ENCODE assay signal across 15 cellular contexts in the genomic region with DNA sequence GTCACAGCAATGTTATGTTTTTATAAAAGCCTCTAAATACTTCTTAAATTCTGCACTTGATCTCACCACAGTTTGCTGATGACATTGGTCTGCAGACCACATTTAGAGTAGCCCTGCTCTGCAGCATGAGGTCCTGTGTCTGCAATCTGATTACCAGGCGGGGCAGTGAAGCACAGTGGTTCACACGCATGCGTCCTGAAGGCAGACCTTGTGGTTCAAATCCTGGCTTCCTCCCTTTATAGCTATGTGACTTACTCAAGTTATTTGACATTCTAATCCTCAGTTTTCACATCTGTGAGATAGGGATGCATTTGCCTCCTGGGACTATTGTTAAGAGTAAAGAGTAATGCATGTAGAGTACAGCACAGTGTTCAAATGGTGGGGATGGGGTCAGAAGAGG. TPM values are rescaled to one million over a fixed set of nuclear protein-coding genes. Genes with fewer than 3 reads are reported as not detected.
DNase-seq lines count a peak whose midpoint lies in the region; ATAC-seq and TF ChIP-seq lines count a peak whose summit lies in the region.
"Had no signal": no experiment of that assay in that cellular context is flagged by ENCODE, and none has a peak within 500 bp of the region (broad histone marks: within the 10 kb centered on the region; RNA-seq: fewer than 3 reads in every experiment).

No MANE protein-coding gene starts in this region.

- H3K79me2 ChIP-seq in mammary epithelial cell (ENCODE audit: insufficient read depth, low read length): no peaks in the 10 kb centered on the region

- in situ Hi-C loops in mammary epithelial cell (cut with MboI; ENCODE audit: low sequenced_read_pairs in 2 of 2): loop anchor here in 1 of 2 donors (10.0 kb wide), 1 partner anchor 48 kb away; a partner anchor contains a TSS

- peaks cover 11% of the 10 kb centered on the region for H3K4me1 ChIP-seq in mammary epithelial cell (ENCODE audit: insufficient read depth, low read length)
- H3K4me1 ChIP-seq in breast epithelium: no peaks in the 10 kb centered on the region
- H3K4me1 ChIP-seq in adipocyte (ENCODE audit: control insufficient read depth, insufficient read depth, low read length): peaks cover 30% of the 10 kb centered on the region
- H3K4me1 ChIP-seq in mesenchymal stem cell (ENCODE audit: control insufficient read depth, insufficient read depth, low read depth, low read length): peaks cover 6% of the 10 kb centered on the region
- peaks cover 0 to 30% (median 24%) of the 10 kb centered on the region in 5 donors for H3K4me1 ChIP-seq in subcutaneous abdominal adipose tissue (ENCODE audit: control insufficient read depth in 5 of 5, insufficient read depth in 5 of 5, low read length in 5 of 5)
- no peaks in the 10 kb centered on the region for H3K4me1 ChIP-seq in ascending aorta

- DNase-seq in mammary epithelial cell (no peak), breast epithelium (ENCODE audit: low spot score in 2 of 2) (no peak), adipocyte (ENCODE audit: low read depth) (no peak), mesenchymal stem cell (no peak), natural killer cell (no peak), ascending aorta (ENCODE audit: low spot score in 2 of 2) (no peak), RPMI8226 (no peak)
- DNase-seq: 8988T; CD8-positive, alpha-beta T cell; DMS 273 treated with DMSO at 0.1 percent for 48 hours; GDM1; H7 had no signal

- H3K18ac ChIP-seq in mesenchymal stem cell (ENCODE audit: low read depth in 1 of 2, low read length in 2 of 2): no peak overlapping the region

- H3K36me3 Mint-ChIP-seq in natural killer cell: no peaks in the 10 kb centered on the region
- H3K36me3 Mint-ChIP-seq: CD8-positive, alpha-beta T cell had no signal

- H2AFZ ChIP-seq in mammary epithelial cell (ENCODE audit: low read depth, low read length) (no peak overlapping the region), mesenchymal stem cell (ENCODE audit: low read depth, low read length) (no peak overlapping the region)

- no peaks in the 10 kb centered on the region for H4K20me1 ChIP-seq in mammary epithelial cell (ENCODE audit: insufficient read depth, low read length)
- H4K20me1 ChIP-seq: BLaER1 treated with 17β-estradiol and CSF1 and Interleukin-3, amounts not matched to agents 10 nM and 100 nM had no signal

- no peak overlapping the region for H3K23ac ChIP-seq in mesenchymal stem cell (ENCODE audit: low read length in 2 of 2)

- H2BK120ac ChIP-seq in mesenchymal stem cell (ENCODE audit: low read depth, low read length): no peak overlapping the region

- peak overlapping the region; percentile 68 for H3K27ac ChIP-seq in mammary epithelial cell (ENCODE audit: insufficient read depth, low read depth, low read length)
- H3K27ac ChIP-seq in breast epithelium: no peak overlapping the region
- H3K27ac ChIP-seq in mesenchymal stem cell (ENCODE audit: low read length, poor library complexity, severe bottlenecking): no peak overlapping the region
- peak overlapping the region; percentile 54 for H3K27ac ChIP-seq in subcutaneous abdominal adipose tissue (ENCODE audit: low read depth, low read length)
- no peak overlapping the region for H3K27ac ChIP-seq in ascending aorta
- H3K27ac ChIP-seq: BLaER1 treated with 17β-estradiol and CSF1 and Interleukin-3, amounts not matched to agents 10 nM and 100 nM had no signal

- no peak for TF ChIP-seq CTCF in mammary epithelial cell (conservative IDR thresholded peaks at IDR 0.05 in 1 of 2, IDR thresholded peaks at IDR 0.05 in 1 of 2; ENCODE audit: extremely low read depth in 1 of 2, insufficient read depth in 1 of 2, low read depth in 1 of 2, low read length in 2 of 2)
- TF ChIP-seq CTCF in breast epithelium (IDR thresholded peaks at IDR 0.05): no peak
- TF ChIP-seq CTCF in natural killer cell (IDR thresholded peaks at IDR 0.05): no peak
- TF ChIP-seq CTCF in ascending aorta (IDR thresholded peaks at IDR 0.05): no peak

- no peak overlapping the region for H3K4ac ChIP-seq in mesenchymal stem cell (ENCODE audit: low read depth in 1 of 2, low read length in 2 of 2)

- no peak overlapping the region for H2AK5ac ChIP-seq in mesenchymal stem cell (ENCODE audit: low read length, severe bottlenecking)

- dilution Hi-C loops in mammary epithelial cell (cut with HindIII; ENCODE audit: low sequenced_read_pairs): no loop called here

- CTCF ChIA-PET in mammary epithelial cell (lab: Charles Lee; ENCODE audit: low non-redundant PET): no interaction called here

- no peak overlapping the region for H2BK12ac ChIP-seq in mesenchymal stem cell (ENCODE audit: low read length in 2 of 2)

- H2BK15ac ChIP-seq in mesenchymal stem cell (ENCODE audit: low read depth, poor library complexity, severe bottlenecking): no peak overlapping the region

- H3K27me3 Mint-ChIP-seq in natural killer cell (ENCODE audit: low read depth in 2 of 2): no peaks in the 10 kb centered on the region
- H3K27me3 Mint-ChIP-seq: B cell had no signal

- 96% methylated on average over 3 of the region's 3 CpGs for WGBS in mammary epithelial cell (ENCODE audit: low coverage, missing lambda C conversion rate)
- WGBS in mesenchymal stem cell: 94% methylated on average over 3 of the region's 3 CpGs

- H3K4me2 ChIP-seq in mammary epithelial cell (ENCODE audit: insufficient read depth, low read depth, low read length) (no peak overlapping the region), mesenchymal stem cell (ENCODE audit: low read length, poor library complexity, severe bottlenecking) (no peak overlapping the region)

- no peaks in the 10 kb centered on the region for H3K9me3 Mint-ChIP-seq in natural killer cell
- H3K9me3 Mint-ChIP-seq: CD8-positive, alpha-beta T cell had no signal

- no peaks in the 10 kb centered on the region for H3K27me3 ChIP-seq in mammary epithelial cell (ENCODE audit: insufficient read depth, low read length)
- H3K27me3 ChIP-seq in breast epithelium: no peaks in the 10 kb centered on the region
- no peaks in the 10 kb centered on the region for H3K27me3 ChIP-seq in adipocyte (replicated peaks; ENCODE audit: control insufficient read depth, insufficient read depth, low read length)
- no peaks in the 10 kb centered on the region for H3K27me3 ChIP-seq in mesenchymal stem cell (ENCODE audit: control insufficient read depth in 1 of 2, insufficient read depth in 1 of 2, low read length in 2 of 2)
- H3K27me3 ChIP-seq in subcutaneous abdominal adipose tissue (ENCODE audit: control insufficient read depth in 5 of 5, insufficient read depth in 4 of 5, low read length in 5 of 5): no peaks in the 10 kb centered on the region
- no peaks in the 10 kb centered on the region for H3K27me3 ChIP-seq in ascending aorta
- H3K27me3 ChIP-seq: BLaER1 treated with 17β-estradiol and CSF1 and Interleukin-3, amounts not matched to agents 10 nM and 100 nM had no signal

- no peak overlapping the region for H3K4me3 Mint-ChIP-seq in natural killer cell
- H3K4me3 Mint-ChIP-seq: B cell; CD8-positive, alpha-beta T cell had no signal

- no peak overlapping the region for H3K14ac ChIP-seq in mesenchymal stem cell (ENCODE audit: low read length in 2 of 2)

- no peak overlapping the region for H3K9ac ChIP-seq in mammary epithelial cell (ENCODE audit: insufficient read depth, low read length)
- peak overlapping the region; percentile 58 for H3K9ac ChIP-seq in adipocyte (ENCODE audit: low read length)
- H3K9ac ChIP-seq in mesenchymal stem cell (ENCODE audit: low read length): peak overlapping the region; percentile 14
- H3K9ac ChIP-seq in subcutaneous abdominal adipose tissue (ENCODE audit: low read length in 5 of 5): no peak overlapping the region
- H3K9ac ChIP-seq: BLaER1 treated with 17β-estradiol and CSF1 and Interleukin-3, amounts not matched to agents 10 nM and 100 nM had no signal

- no peak overlapping the region for H4K91ac ChIP-seq in mesenchymal stem cell (ENCODE audit: low read length)

- no peaks in the 10 kb centered on the region for H3K79me1 ChIP-seq in mesenchymal stem cell (replicated peaks; ENCODE audit: low read length, poor library complexity, severe bottlenecking)

- no peak for TF ChIP-seq POLR2A in breast epithelium (IDR thresholded peaks at IDR 0.05)

- H3K4me3 ChIP-seq in mammary epithelial cell (replicated peaks in 1 of 3; ENCODE audit: insufficient read depth in 1 of 3, low read depth in 2 of 3, low read length in 3 of 3) (no peak overlapping the region), breast epithelium (no peak overlapping the region), adipocyte (ENCODE audit: low read length) (no peak overlapping the region), mesenchymal stem cell (ENCODE audit: insufficient read depth in 1 of 2, low read depth in 1 of 2, low read length in 2 of 2) (peak overlapping the region in 1 of 2 experiments; percentile 17), subcutaneous abdominal adipose tissue (ENCODE audit: low read depth in 1 of 5, low read length in 5 of 5) (no peak overlapping the region), ascending aorta (no peak overlapping the region)
- H3K4me3 ChIP-seq: BLaER1 treated with 17β-estradiol and CSF1 and Interleukin-3, amounts not matched to agents 10 nM and 100 nM had no signal

- H3K36me3 ChIP-seq in mammary epithelial cell (ENCODE audit: insufficient read depth, low read length): peaks cover 11% of the 10 kb centered on the region
- H3K36me3 ChIP-seq in breast epithelium: no peaks in the 10 kb centered on the region
- no peaks in the 10 kb centered on the region for H3K36me3 ChIP-seq in adipocyte (ENCODE audit: control insufficient read depth, insufficient read depth, low read length, severe bottlenecking)
- peaks cover 0 to 15% of the 10 kb centered on the region in 2 experiments for H3K36me3 ChIP-seq in mesenchymal stem cell (ENCODE audit: control insufficient read depth in 1 of 2, insufficient read depth in 2 of 2, low read depth in 1 of 2, low read length in 2 of 2)
- no peaks in the 10 kb centered on the region for H3K36me3 ChIP-seq in subcutaneous abdominal adipose tissue (ENCODE audit: control insufficient read depth in 5 of 5, insufficient read depth in 5 of 5, low read length in 5 of 5)
- no peaks in the 10 kb centered on the region for H3K36me3 ChIP-seq in ascending aorta
- H3K36me3 ChIP-seq: BLaER1 treated with 17β-estradiol and CSF1 and Interleukin-3, amounts not matched to agents 10 nM and 100 nM had no signal

- H4K8ac ChIP-seq in mesenchymal stem cell (ENCODE audit: low read length): no peak overlapping the region

- intact Hi-C loops in mammary epithelial cell (cut with micrococcal nuclease) (loop anchor here (2.0 to 10.0 kb wide), 3 partner anchors 40 to 368 kb away; a partner anchor contains a TSS), breast epithelium (cut with DNase I; ENCODE audit: low total_unique reads) (no loop called here), natural killer cell (cut with micrococcal nuclease) (no loop called here), ascending aorta (cut with DNase I) (no loop called here)

- no peaks in the 10 kb centered on the region for H3K9me3 ChIP-seq in mammary epithelial cell (replicated peaks; ENCODE audit: insufficient read depth, low read length)
- no peaks in the 10 kb centered on the region for H3K9me3 ChIP-seq in breast epithelium
- H3K9me3 ChIP-seq in adipocyte (ENCODE audit: control insufficient read depth, low read length): no peaks in the 10 kb centered on the region
- H3K9me3 ChIP-seq in mesenchymal stem cell (ENCODE audit: control insufficient read depth, low read length): no peaks in the 10 kb centered on the region
- no peaks in the 10 kb centered on the region for H3K9me3 ChIP-seq in subcutaneous abdominal adipose tissue (ENCODE audit: control insufficient read depth in 5 of 5, low read length in 5 of 5)
- H3K9me3 ChIP-seq in ascending aorta: no peaks in the 10 kb centered on the region
- H3K9me3 ChIP-seq: BLaER1 treated with 17β-estradiol and CSF1 and Interleukin-3, amounts not matched to agents 10 nM and 100 nM had no signal

- no peak for ATAC-seq in natural killer cell
- ATAC-seq: CD8-positive, alpha-beta T cell had no signal

- H3K4me1 Mint-ChIP-seq in natural killer cell: no peaks in the 10 kb centered on the region
- H3K4me1 Mint-ChIP-seq: B cell had no signal

- no TSS peak for BruUV-seq in mammary epithelial cell (replicated peaks; lab: Mats Ljungman, UMichigan)

- H2BK5ac ChIP-seq in mesenchymal stem cell (ENCODE audit: low read depth, low read length, poor library complexity, severe bottlenecking): no peak overlapping the region

- no peak overlapping the region for H3K27ac Mint-ChIP-seq in natural killer cell
- H3K27ac Mint-ChIP-seq: B cell; CD8-positive, alpha-beta T cell had no signal

RNA-seq across cellular contexts. Expression of a gene that starts 50.3 kb away (rescaled TPM):
- total RNA-seq in mammary epithelial cell (10 to 100 TPM in 1 of 2 donors, 1 to 10 TPM in 1; 8.8 to 51.6 TPM), breast epithelium (1 to 10 TPM; 1.3 to 2.4 (median 1.3) TPM), natural killer cell (under 1 TPM; 0.16 to 0.33 (median 0.19) TPM), ascending aorta (5.6 TPM)
- 12.7 TPM for polyA plus RNA-seq in mammary epithelial cell
- polyA minus RNA-seq in mammary epithelial cell: 21.8 TPM
- 4.1 TPM for polyA plus RNA-seq in mesenchymal stem cell (2013, experiment 1 of 2)
- 4.6 TPM for polyA plus RNA-seq in mesenchymal stem cell (2013, experiment 2 of 2)
- total RNA-seq: CD8-positive, alpha-beta T cell had no signal

Comparison
In these comparisons a context has a peak if more than half of its experiments do, and no peak if none do; other contexts are left out.
1. H3K27ac ChIP-seq: peak in mammary epithelial cell (single experiment) and subcutaneous abdominal adipose tissue (single experiment); none in breast epithelium (0 of 2), mesenchymal stem cell (single experiment) and ascending aorta (0 of 2).
2. H3K9ac ChIP-seq: peak in adipocyte (single experiment) and mesenchymal stem cell (single experiment); none in mammary epithelial cell (single experiment) and subcutaneous abdominal adipose tissue (0 of 5).